ENCODE assay signal across 8 cellular contexts in the genomic region with DNA sequence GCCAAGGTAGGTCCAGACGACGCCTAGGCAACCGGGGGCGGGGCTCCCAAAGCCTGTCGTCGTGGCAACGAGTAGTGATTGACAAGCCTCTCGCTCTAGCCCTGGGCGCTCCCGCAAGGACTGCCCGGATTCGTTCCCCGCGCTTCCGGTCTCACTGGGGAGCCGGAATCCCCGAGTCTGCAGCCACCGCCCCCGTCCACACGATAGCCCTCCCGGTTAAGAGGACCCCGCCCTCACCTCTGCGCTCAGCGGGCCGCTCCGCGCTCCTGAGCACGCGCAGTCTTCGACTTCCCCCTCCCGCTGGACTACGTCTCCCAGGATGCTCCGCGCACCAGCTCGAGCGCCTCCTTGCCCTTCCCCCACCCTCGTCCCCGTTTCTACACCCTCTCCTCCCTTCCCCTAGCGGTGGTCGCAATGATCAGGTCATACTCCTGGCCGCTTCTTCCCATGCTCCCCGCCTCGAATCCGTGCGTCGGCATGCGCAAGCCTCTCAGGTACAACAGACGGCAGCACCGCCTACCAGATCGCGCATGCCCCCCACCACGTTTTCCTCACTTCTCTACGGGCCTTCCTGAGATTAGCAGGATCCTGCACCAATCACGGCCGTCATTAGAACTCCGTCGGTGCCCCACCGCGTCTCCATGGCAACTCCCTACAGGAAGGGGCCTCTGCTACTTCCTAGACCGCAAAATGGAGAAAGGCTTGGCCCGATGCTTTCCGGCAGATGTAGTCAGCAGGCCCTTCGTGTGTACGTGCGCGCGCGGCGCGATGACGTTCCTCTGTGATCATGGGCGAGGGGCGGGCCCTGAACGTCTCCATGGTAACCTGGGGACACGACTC. TPM values are rescaled to one million over a fixed set of nuclear protein-coding genes. Genes with fewer than 3 reads are reported as not detected.
DNase-seq lines count a peak whose midpoint lies in the region; ATAC-seq and TF ChIP-seq lines count a peak whose summit lies in the region.

Gene MZF1, minus strand, starts transcription at position 518 of the 840 bp plus-strand sequence. CDS start 1,946 bp downstream, outside the sequence.

- H3K4me3 ChIP-seq in AG04449 (ENCODE audit: low read depth, low read length) (peak within 1 kb of the TSS; percentile 87), ectodermal cell (ENCODE audit: insufficient read depth, low read depth, low read length) (peak within 1 kb of the TSS; percentile 68)

- ATAC-seq in HG03469 (IDR thresholded peaks at IDR 0.05; ENCODE audit: unreplicated experiment) (peak; percentile 53), memory B cell (ENCODE audit: low read depth) (peak; percentile 67)

- no peaks in the 10 kb centered on the region for H3K27me3 ChIP-seq in ectodermal cell (ENCODE audit: control insufficient read depth, insufficient read depth, low read length, poor library complexity, severe bottlenecking)

- H3K9me3 ChIP-seq in ectodermal cell (ENCODE audit: control insufficient read depth, low read length): no peaks in the 10 kb centered on the region

- CTCF ChIA-PET in AG04449 (lab: Yijun Ruan, JAX): interaction anchor here (0.6 kb wide), 1 partner anchor 8 kb away, joined by 3 read pairs; no protein-coding TSS in a partner anchor

- H3K4me1 Mint-ChIP-seq in activated CD4-positive, alpha-beta T cell treated with anti-CD3 and anti-CD28 coated beads, Interleukin-2, amount 10 ng/mL, durations not matched to agents 24 days and 14 days: peaks cover 37% of the 10 kb centered on the region
- H3K4me1 Mint-ChIP-seq in memory B cell: peaks cover 24% of the 10 kb centered on the region

- peaks cover 4% of the 10 kb centered on the region for H3K9me3 Mint-ChIP-seq in activated CD4-positive, alpha-beta T cell treated with anti-CD3 and anti-CD28 coated beads, Interleukin-2, amount 10 ng/mL, durations not matched to agents 24 days and 14 days
- H3K9me3 Mint-ChIP-seq in memory B cell: peaks cover 2% of the 10 kb centered on the region

- intact Hi-C loops in activated CD4-positive, alpha-beta T cell treated with anti-CD3 and anti-CD28 coated beads, Interleukin-2, amount 10 ng/mL, durations not matched to agents 24 days and 14 days (cut with micrococcal nuclease): loop anchor here (1.0 kb wide), 5 partner anchors 14 to 268 kb away; partner anchors contain the start of genes ERVK3-1, TRIM28, ZBTB45 and ZNF324

- 0% methylated on average over 75 of the region's 75 CpGs for WGBS in ectodermal cell, 2 experiments

- H3K36me3 ChIP-seq in ectodermal cell (ENCODE audit: control insufficient read depth, insufficient read depth, low read length): peaks cover 8% of the 10 kb centered on the region

- H3K27me3 Mint-ChIP-seq in activated CD4-positive, alpha-beta T cell treated with anti-CD3 and anti-CD28 coated beads, Interleukin-2, amount 10 ng/mL, durations not matched to agents 24 days and 14 days: peaks cover 3% of the 10 kb centered on the region
- no peaks in the 10 kb centered on the region for H3K27me3 Mint-ChIP-seq in memory B cell

- peak within 1 kb of the TSS; percentile 99 for H3K27ac Mint-ChIP-seq in activated CD4-positive, alpha-beta T cell treated with anti-CD3 and anti-CD28 coated beads, Interleukin-2, amount 10 ng/mL, durations not matched to agents 24 days and 14 days
- H3K27ac Mint-ChIP-seq in memory B cell: peak within 1 kb of the TSS; percentile 99

- POLR2A ChIA-PET in AG04449 (lab: Yijun Ruan, JAX): interaction anchor here (0.8 to 1.6 kb wide), 3 partner anchors 14 to 110 kb away, joined by 3 to 4 read pairs (median 4); partner anchors contain the start of gene TRIM28

- H3K4me3 Mint-ChIP-seq in activated CD4-positive, alpha-beta T cell treated with anti-CD3 and anti-CD28 coated beads, Interleukin-2, amount 10 ng/mL, durations not matched to agents 24 days and 14 days: peak within 1 kb of the TSS; percentile 95
- H3K4me3 Mint-ChIP-seq in memory B cell: peak within 1 kb of the TSS; percentile 98

- peak within 1 kb of the TSS; percentile 98 for H3K27ac ChIP-seq in ectodermal cell (ENCODE audit: insufficient read depth, low read depth, low read length, poor library complexity, severe bottlenecking)

- H3K36me3 Mint-ChIP-seq in activated CD4-positive, alpha-beta T cell treated with anti-CD3 and anti-CD28 coated beads, Interleukin-2, amount 10 ng/mL, durations not matched to agents 24 days and 14 days (ENCODE audit: low read depth): peaks cover 30% of the 10 kb centered on the region
- H3K36me3 Mint-ChIP-seq in memory B cell: peaks cover 13% of the 10 kb centered on the region

- DNase-seq in AG04449 (ENCODE audit: low read depth, low spot score) (peak; percentile 100), GM19240 (ENCODE audit: insufficient read length, low spot score) (peak; percentile 93), memory B cell (ENCODE audit: low spot score in 2 of 2) (peak; percentile 99), NCI-H446 (lab: John Stamatoyannopoulos, UW) (no peak)
- DNase-seq in activated CD4-positive, alpha-beta T cell treated with anti-CD3 and anti-CD28 coated beads, Interleukin-2, amount 10 ng/mL, durations not matched to agents 24 days and 14 days: peak; percentile 100
- peak; percentile 100 for DNase-seq in stimulated activated CD8-positive, alpha-beta memory T cell treated with anti-CD3 and anti-CD28 coated beads, Interleukin-15, amount 100 ng/mL, for 1 hour (ENCODE audit: low read depth)

- TF ChIP-seq CTCF in AG04449 (IDR thresholded peaks at IDR 0.05; ENCODE audit: insufficient read depth, low read length, missing control alignments): peak; percentile 33

- peaks cover 12% of the 10 kb centered on the region for H3K4me1 ChIP-seq in ectodermal cell (ENCODE audit: control insufficient read depth, insufficient read depth, low read length)

RNA-seq across cellular contexts. Expression of gene MZF1, which starts in this region (rescaled TPM):
- total RNA-seq in activated CD4-positive, alpha-beta T cell treated with anti-CD3 and anti-CD28 coated beads, Interleukin-2, amount 10 ng/mL, durations not matched to agents 24 days and 14 days: 21.6 and 23.7 TPM in 2 replicates
- polyA plus RNA-seq in ectodermal cell (2013, experiment 1 of 4): 27.4 TPM
- 29.9 TPM for polyA plus RNA-seq in ectodermal cell (2013, experiment 2 of 4)
- 23.0 TPM for polyA plus RNA-seq in ectodermal cell (2013, experiment 3 of 4)
- polyA plus RNA-seq in ectodermal cell (2013, experiment 4 of 4): 26.1 TPM

Comparison
In these comparisons a context has a peak if more than half of its experiments do, and no peak if none do; other contexts are left out.
1. DNase-seq: peak in AG04449 (single experiment), GM19240 (single experiment), activated CD4-positive, alpha-beta T cell treated with anti-CD3 and anti-CD28 coated beads, Interleukin-2, amount 10 ng/mL, durations not matched to agents 24 days and 14 days (single experiment), memory B cell (2 of 2) and stimulated activated CD8-positive, alpha-beta memory T cell treated with anti-CD3 and anti-CD28 coated beads, Interleukin-15, amount 100 ng/mL, for 1 hour (single experiment); none in NCI-H446 (0 of 2).